Comparison of ENCODE assay signal across 18 cellular contexts in the genomic region with DNA sequence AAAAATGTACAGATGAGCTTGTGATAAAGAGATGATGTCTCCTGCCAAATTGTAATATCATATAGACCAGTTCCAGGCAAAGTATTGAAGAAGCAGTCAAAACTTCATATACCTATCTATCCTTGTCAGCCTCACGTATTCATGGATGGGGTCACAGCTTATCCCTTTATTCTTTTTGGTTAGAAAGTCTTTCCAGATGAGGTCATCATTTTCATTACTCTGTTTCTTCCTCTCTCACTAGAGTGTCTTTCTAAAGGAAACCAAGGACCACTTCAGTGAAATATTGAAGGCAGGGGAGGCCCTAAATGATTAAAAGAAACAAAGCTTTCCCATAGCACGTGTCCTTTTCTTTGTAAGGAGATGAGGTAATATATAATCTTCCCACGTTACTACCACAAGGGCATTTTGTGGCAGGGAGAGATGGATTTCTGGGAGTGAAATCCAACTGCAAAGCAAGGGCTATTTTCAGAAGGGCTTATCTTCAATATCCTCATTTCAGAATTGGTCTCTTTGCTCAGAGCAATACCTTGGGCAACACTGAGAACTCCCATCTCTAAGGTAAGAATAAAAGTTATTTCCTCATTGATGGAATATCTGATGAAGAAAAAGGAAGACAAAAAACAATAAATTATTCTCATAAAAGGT.
DNase-seq lines count a peak whose midpoint lies in the region; ATAC-seq, FAIRE-seq and TF ChIP-seq lines count a peak whose summit lies in the region.
"Had no signal": no experiment of that assay in that cellular context is flagged by ENCODE, and none has a peak within 500 bp of the region (broad histone marks: within the 10 kb centered on the region; RNA-seq: fewer than 3 reads in every experiment).

No MANE protein-coding gene starts in this region.

- H3K27ac Mint-ChIP-seq in GM23338 = no peak overlapping the region
- peak overlapping the region; percentile 59 for H3K27ac Mint-ChIP-seq in astrocyte (ENCODE audit: unreplicated experiment)
- H3K27ac Mint-ChIP-seq: B cell; CD4-positive, alpha-beta T cell had no signal

- no peak for FAIRE-seq in astrocyte (lab: Jason Lieb, UNC)
- FAIRE-seq in islet of Langerhans (lab: Jason Lieb, UNC) = peak; percentile 43
- FAIRE-seq: D721Med had no signal

- H3K4me1 ChIP-seq in GM23338 (ENCODE audit: insufficient read depth) (no peaks in the 10 kb centered on the region), astrocyte (ENCODE audit: insufficient read depth, low read length) (peaks cover 36% of the 10 kb centered on the region)

- H3K4me2 ChIP-seq in GM23338 (no peak overlapping the region), astrocyte (ENCODE audit: low read length) (peak overlapping the region; percentile 38)

- no peaks in the 10 kb centered on the region for H3K79me2 ChIP-seq in GM23338 (replicated peaks; ENCODE audit: insufficient read depth)
- peaks cover 4% of the 10 kb centered on the region for H3K79me2 ChIP-seq in astrocyte (ENCODE audit: insufficient read depth, low read length)

- H3K4me1 Mint-ChIP-seq in GM23338 = no peaks in the 10 kb centered on the region
- peaks cover 46% of the 10 kb centered on the region for H3K4me1 Mint-ChIP-seq in astrocyte (ENCODE audit: low read depth, unreplicated experiment)
- H3K4me1 Mint-ChIP-seq: B cell had no signal

- H3K27me3 ChIP-seq in GM23338 (ENCODE audit: insufficient read depth) = no peaks in the 10 kb centered on the region
- H3K27me3 ChIP-seq in astrocyte (ENCODE audit: insufficient read depth, low read length) = no peaks in the 10 kb centered on the region

- no peaks in the 10 kb centered on the region for H3K27me3 Mint-ChIP-seq in GM23338 (ENCODE audit: insufficient read depth, low read depth, poor library complexity)
- H3K27me3 Mint-ChIP-seq in astrocyte (ENCODE audit: low read depth, unreplicated experiment) = no peaks in the 10 kb centered on the region
- H3K27me3 Mint-ChIP-seq: B cell; CD4-positive, alpha-beta T cell; IgD-negative memory B cell had no signal

- H3K4me3 ChIP-seq in GM23338 (no peak overlapping the region), astrocyte (ENCODE audit: insufficient read depth, low read depth, low read length) (no peak overlapping the region)
- H3K4me3 ChIP-seq: SK-N-MC had no signal

- no peaks in the 10 kb centered on the region for H3F3A ChIP-seq in GM23338 (replicated peaks; ENCODE audit: low read depth)

- peak overlapping the region; percentile 17 for H3K9ac ChIP-seq in astrocyte (ENCODE audit: low read length)

- H3K36me3 ChIP-seq in GM23338 (ENCODE audit: insufficient read depth) (no peaks in the 10 kb centered on the region), astrocyte (ENCODE audit: insufficient read depth, low read length) (no peaks in the 10 kb centered on the region)

- H3K27ac ChIP-seq in GM23338 (ENCODE audit: low read depth) = no peak overlapping the region
- peak overlapping the region; percentile 37 for H3K27ac ChIP-seq in astrocyte (ENCODE audit: low read depth, low read length)
- H3K27ac ChIP-seq: SK-N-MC had no signal

- no peak for TF ChIP-seq CTCF in GM23338 (conservative IDR thresholded peaks at IDR 0.05; ENCODE audit: low read depth in 2 of 2)
- no peak for TF ChIP-seq CTCF in astrocyte (IDR thresholded peaks at IDR 0.05; ENCODE audit: insufficient read depth, low read depth, low read length)

- H3K9me3 Mint-ChIP-seq in GM23338 (no peaks in the 10 kb centered on the region), astrocyte (ENCODE audit: unreplicated experiment) (no peaks in the 10 kb centered on the region)
- H3K9me3 Mint-ChIP-seq: CD4-positive, alpha-beta T cell; IgD-negative memory B cell had no signal

- no peak for ATAC-seq in GM23338
- no peak for ATAC-seq in HG03095 (IDR thresholded peaks at IDR 0.05; ENCODE audit: unreplicated experiment)

- no peak overlapping the region for H3K4me3 Mint-ChIP-seq in GM23338
- no peak overlapping the region for H3K4me3 Mint-ChIP-seq in astrocyte (ENCODE audit: unreplicated experiment)
- H3K4me3 Mint-ChIP-seq: B cell; CD4-positive, alpha-beta T cell; IgD-negative memory B cell had no signal

- H2AFZ ChIP-seq in GM23338 (peak overlapping the region; percentile 1; the same call in 1 of the 2 replicates), astrocyte (ENCODE audit: low read depth, low read length) (no peak overlapping the region)

- no peaks in the 10 kb centered on the region for H3K9me3 ChIP-seq in astrocyte (ENCODE audit: insufficient read depth, low read depth, low read length)

- H4K20me1 ChIP-seq in GM23338 (replicated peaks; ENCODE audit: insufficient read depth) = no peaks in the 10 kb centered on the region
- H4K20me1 ChIP-seq in astrocyte (ENCODE audit: insufficient read depth, low read length) = no peaks in the 10 kb centered on the region

- peak; percentile 35 for DNase-seq in Daoy (ENCODE audit: low read depth)
- no peak for DNase-seq in GM23338 (ENCODE audit: low spot score)
- peak; percentile 57 for DNase-seq in astrocyte (ENCODE audit: low read depth)
- no peak for DNase-seq in HT-29 (ENCODE audit: low spot score)
- no peak for DNase-seq in activated T-cell treated with anti-CD3 and anti-CD28 coated beads, Interleukin-2, amount 50 U/mL, for 48 hours
- DNase-seq: ACHN; CD4-positive, alpha-beta T cell; DMS79 treated with DMSO at 0.1 percent for 48 hours; NCI-H1417 treated with DMSO at 0.1 percent for 48 hours; NCI-H2029 treated with DMSO at 0.1 percent for 48 hours; NCI-H526; RPMI8226 had no signal

- H3K36me3 Mint-ChIP-seq in GM23338 (ENCODE audit: low read depth) (no peaks in the 10 kb centered on the region), astrocyte (ENCODE audit: low read depth, unreplicated experiment) (peaks cover 1% of the 10 kb centered on the region)

- no peaks in the 10 kb centered on the region for H3K9me2 ChIP-seq in GM23338 (ENCODE audit: insufficient read depth)

TF ChIP-seq in GM23338, 12 proteins besides CTCF, POLR2A, EP300 and RAD21:
- no peak for TF ChIP-seq EZH2 (IDR thresholded peaks at IDR 0.05; ENCODE audit: low read depth, unreplicated experiment)
- TF ChIP-seq CREB1 (CRISPR knock-in tag; IDR thresholded peaks at IDR 0.05; ENCODE audit: low read depth) = no peak
- TF ChIP-seq NANOG (IDR thresholded peaks at IDR 0.05; ENCODE audit: borderline replicate concordance) = no peak
- TF ChIP-seq POLR2AphosphoS5 (IDR thresholded peaks at IDR 0.05; ENCODE audit: low read depth) = no peak
- TF ChIP-seq JUNB (IDR thresholded peaks at IDR 0.05; ENCODE audit: unreplicated experiment) = no peak

Comparison
In these comparisons a context has a peak if more than half of its experiments do, and no peak if none do; other contexts are left out.
1. DNase-seq: peak in Daoy (single experiment) and astrocyte (single experiment); none in GM23338 (single experiment), HT-29 (single experiment) and activated T-cell treated with anti-CD3 and anti-CD28 coated beads, Interleukin-2, amount 50 U/mL, for 48 hours (0 of 2).